Comparison of ENCODE assay signal across 8 cellular contexts in genomic region chr14:58637040-58637390, GRCh38. TPM values are rescaled to one million over a fixed set of nuclear protein-coding genes. Genes with fewer than 3 reads are reported as not detected.
DNase-seq lines count a peak whose midpoint lies in the region; TF ChIP-seq lines count a peak whose summit lies in the region.

No MANE protein-coding gene starts in this region.

- 58 to 62% methylated on average over 10 to 16 of the region's 17 CpGs for WGBS in mesodermal cell (ENCODE audit: insufficient coverage in 2 of 2), 2 experiments

- DNase-seq in A673 (ENCODE audit: low spot score): peak; percentile 71
- DNase-seq in H4 (ENCODE audit: low spot score): peak; percentile 68
- DNase-seq in dorsolateral prefrontal cortex: peak in 6 of 10 donors; percentile 22 to 60 (median 56)
- DNase-seq in activated CD4-positive, CD25-positive, alpha-beta regulatory T cell (lab: John Stamatoyannopoulos, UW): no peak
- no peak for DNase-seq in medulla oblongata (ENCODE audit: extremely low spot score)

- POLR2A ChIA-PET in A673 (lab: Charles Lee; ENCODE audit: low non-redundant PET): interaction anchor here (0.6 to 0.7 kb wide), 4 partner anchors 17 to 379 kb away, joined by 5 to 23 read pairs (median 16); no protein-coding TSS in a partner anchor

- no peaks in the 10 kb centered on the region for H3K9me3 ChIP-seq in A673 (ENCODE audit: low read depth, low read length, poor library complexity, severe bottlenecking)
- H3K9me3 ChIP-seq in mesodermal cell (ENCODE audit: control insufficient read depth, low read length): no peaks in the 10 kb centered on the region
- H3K9me3 ChIP-seq in stomach smooth muscle (ENCODE audit: control insufficient read depth in 2 of 2, low read length in 2 of 2): no peaks in the 10 kb centered on the region

- CTCF ChIA-PET in A673 (lab: Charles Lee): interaction anchor here (0.5 to 3.2 kb wide), 7 partner anchors 21 to 367 kb away, joined by 3 to 23 read pairs (median 5); no protein-coding TSS in a partner anchor

- no peaks in the 10 kb centered on the region for H3K36me3 ChIP-seq in A673 (ENCODE audit: insufficient read depth, low read length, poor library complexity, severe bottlenecking)
- peaks cover 16% of the 10 kb centered on the region for H3K36me3 ChIP-seq in mesodermal cell (ENCODE audit: control insufficient read depth, insufficient read depth, low read length)
- peaks cover 3 to 8% of the 10 kb centered on the region in 2 donors for H3K36me3 ChIP-seq in stomach smooth muscle (ENCODE audit: control insufficient read depth in 2 of 2, insufficient read depth in 2 of 2, low read length in 2 of 2)

- TF ChIP-seq CTCF in A673 (conservative IDR thresholded peaks at IDR 0.05; ENCODE audit: low read depth, low read length) (no peak), WI38 (IDR thresholded peaks at IDR 0.05; ENCODE audit: low read depth, low read length) (no peak), dorsolateral prefrontal cortex (IDR thresholded peaks at IDR 0.05 in 54 of 56, conservative IDR thresholded peaks at IDR 0.05 in 2 of 56; ENCODE audit: low read depth in 1 of 56, partially characterized antibody in 56 of 56) (no peak)

- H3K4me3 ChIP-seq in A673 (ENCODE audit: low read depth, low read length, poor library complexity, severe bottlenecking): peak overlapping the region; percentile 62
- peak overlapping the region; percentile 74 for H3K4me3 ChIP-seq in WI38 (ENCODE audit: low read depth, low read length)
- peak overlapping the region; percentile 54 to 98 (median 79) for H3K4me3 ChIP-seq in dorsolateral prefrontal cortex
- H3K4me3 ChIP-seq in mesodermal cell (ENCODE audit: extremely low read depth, insufficient read depth, low read length, poor library complexity, severe bottlenecking): peak overlapping the region; percentile 86
- peak overlapping the region; percentile 84 to 85 for H3K4me3 ChIP-seq in stomach smooth muscle (ENCODE audit: low read length in 2 of 2)

- BruUV-seq in A673 (replicated peaks; lab: Mats Ljungman, UMichigan): no TSS peak

- intact Hi-C loops in A673 (cut with micrococcal nuclease; ENCODE audit: unreplicated experiment) (loop anchor here (1.0 to 5.0 kb wide), 3 partner anchors 136 to 530 kb away; no protein-coding TSS in a partner anchor), dorsolateral prefrontal cortex (cut with DNase I) (loop anchor here (5.0 to 10.0 kb wide), 5 partner anchors 135 to 532 kb away; partner anchors contain the start of gene PSMA3 (in 1 of the 2))

- H3K4me1 ChIP-seq in A673 (ENCODE audit: insufficient read depth, low read length, poor library complexity, severe bottlenecking) (peaks cover 11% of the 10 kb centered on the region), mesodermal cell (ENCODE audit: control insufficient read depth, insufficient read depth, low read length, poor library complexity, severe bottlenecking) (peaks cover 44% of the 10 kb centered on the region), stomach smooth muscle (ENCODE audit: control insufficient read depth, insufficient read depth, low read length) (peaks cover 24% of the 10 kb centered on the region)

- peak overlapping the region; percentile 49 for H3K27ac ChIP-seq in A673 (ENCODE audit: low read depth, low read length, poor library complexity, severe bottlenecking)
- peak overlapping the region in 53 of 59 donors; percentile 7 to 96 (median 85) for H3K27ac ChIP-seq in dorsolateral prefrontal cortex
- peak overlapping the region; percentile 92 for H3K27ac ChIP-seq in mesodermal cell (ENCODE audit: low read depth, low read length, severe bottlenecking)
- H3K27ac ChIP-seq in stomach smooth muscle (ENCODE audit: low read length): peak overlapping the region; percentile 55

- H3K9ac ChIP-seq in stomach smooth muscle (ENCODE audit: low read length in 2 of 2): peak overlapping the region; percentile 36 to 49

- H3K27me3 ChIP-seq in A673 (replicated peaks; ENCODE audit: insufficient read depth, low read depth, low read length, poor library complexity) (peaks cover 20% of the 10 kb centered on the region), dorsolateral prefrontal cortex (no peaks in the 10 kb centered on the region), stomach smooth muscle (ENCODE audit: control insufficient read depth in 1 of 2, insufficient read depth in 2 of 2, low read length in 2 of 2) (no peaks in the 10 kb centered on the region)

RNA-seq across cellular contexts. Expression of gene DACT1, which starts 0.7 kb away (rescaled TPM):
- total RNA-seq in A673 (2021) (4.7 and 5.1 TPM in 2 replicates), dorsolateral prefrontal cortex (10 to 100 TPM in 44 of 120 experiments, 1 to 10 TPM in 76; 5.1 to 16.0 (median 9.1) TPM)
- total RNA-seq in H4 (2014; rRNA removed; shearing (Covaris generic)): 10.1 and 11.7 TPM in 2 replicates
- polyA plus RNA-seq in mesodermal cell (2013, experiment 1 of 2): 117 TPM
- 92.4 TPM for polyA plus RNA-seq in mesodermal cell (2013, experiment 2 of 2)

Comparison
In these comparisons a context has a peak if more than half of its experiments do, and no peak if none do; other contexts are left out.
1. DNase-seq: peak in A673 (single experiment), H4 (single experiment) and dorsolateral prefrontal cortex (6 of 10); none in activated CD4-positive, CD25-positive, alpha-beta regulatory T cell (0 of 4) and medulla oblongata (single experiment).
2. Peak in every context shown above with its lines, with median percentiles within 50 percentile points of each other: H3K27ac ChIP-seq and H3K4me3 ChIP-seq.